ENCODE assay signal across 1 cellular context in the genomic region with DNA sequence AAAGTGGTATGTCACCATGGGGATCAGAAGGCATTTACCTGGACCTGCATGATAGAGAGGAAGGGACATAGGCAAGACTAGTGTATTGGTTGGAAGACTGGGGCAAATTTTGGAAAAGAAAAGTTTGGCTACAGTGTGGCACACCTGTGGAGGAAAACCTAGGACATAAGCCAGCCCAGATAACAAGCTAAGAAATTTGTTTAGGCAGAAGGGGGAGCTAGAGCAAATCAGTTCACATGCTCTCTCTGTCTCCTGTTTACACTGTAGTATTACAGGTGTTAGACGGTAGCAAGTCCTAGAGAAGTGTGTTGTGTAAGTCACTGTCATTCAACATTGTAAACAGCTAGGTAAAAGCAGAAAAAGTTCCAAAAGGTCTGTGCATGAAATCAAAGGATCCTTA.
TF ChIP-seq lines count a peak whose summit lies in the region.

No MANE protein-coding gene starts in this region.

TF ChIP-seq in K562, 482 proteins besides CTCF, POLR2A, EP300 and RAD21 (continued from another document and continues in another):
- TF ChIP-seq FOS (IDR thresholded peaks at IDR 0.05; ENCODE audit: extremely low read depth, insufficient read length) (no peak), SAFB2 (IDR thresholded peaks at IDR 0.05; ENCODE audit: borderline replicate concordance, low read depth, low read length, severe bottlenecking) (no peak), HBP1 (CRISPR knock-in tag; IDR thresholded peaks at IDR 0.05) (no peak), NCOA6 (IDR thresholded peaks at IDR 0.05) (no peak), CTBP1 (IDR thresholded peaks at IDR 0.05; ENCODE audit: borderline replicate concordance) (peak; percentile 38; the same call in 1 of the 2 replicates), HNRNPK (IDR thresholded peaks at IDR 0.05; ENCODE audit: low read depth, low read length, poor library complexity, severe bottlenecking) (no peak), STAT5B (CRISPR knock-in tag; IDR thresholded peaks at IDR 0.05) (no peak), ZNF431 (CRISPR knock-in tag; IDR thresholded peaks at IDR 0.05) (no peak), ZSCAN29 (IDR thresholded peaks at IDR 0.05) (no peak), NEUROD1 (IDR thresholded peaks at IDR 0.05; ENCODE audit: borderline replicate concordance, low read depth, low read length, partially characterized antibody) (no peak), HLTF (IDR thresholded peaks at IDR 0.05) (no peak), EGR1 (conservative IDR thresholded peaks at IDR 0.05) (no peak), YBX1 (IDR thresholded peaks at IDR 0.05) (no peak), ZNF696 (CRISPR knock-in tag; conservative IDR thresholded peaks at IDR 0.05) (no peak), ZNF778 (CRISPR knock-in tag; IDR thresholded peaks at IDR 0.05) (no peak), RBM34 (IDR thresholded peaks at IDR 0.05; ENCODE audit: borderline replicate concordance, insufficient read depth, low read length) (no peak), BHLHE40 (IDR thresholded peaks at IDR 0.05; ENCODE audit: low read length) (no peak), MBD2 (IDR thresholded peaks at IDR 0.05; ENCODE audit: borderline replicate concordance, low read depth) (no peak), POLR3A (IDR thresholded peaks at IDR 0.05; ENCODE audit: borderline replicate concordance, extremely low read depth, insufficient read depth, insufficient read length) (no peak), ZNF717 (CRISPR knock-in tag; IDR thresholded peaks at IDR 0.05) (no peak), RREB1 (CRISPR knock-in tag; IDR thresholded peaks at IDR 0.05) (no peak), ZNF583 (CRISPR knock-in tag; IDR thresholded peaks at IDR 0.05) (no peak), PURB (CRISPR knock-in tag; IDR thresholded peaks at IDR 0.05; ENCODE audit: low read depth) (no peak), RERE (CRISPR knock-in tag; IDR thresholded peaks at IDR 0.05; ENCODE audit: borderline replicate concordance) (no peak), ZNF785 (CRISPR knock-in tag; IDR thresholded peaks at IDR 0.05) (no peak), RBM22 (IDR thresholded peaks at IDR 0.05; ENCODE audit: low read depth, low read length, poor library complexity, severe bottlenecking) (no peak)
- TF ChIP-seq, protein P1, sequence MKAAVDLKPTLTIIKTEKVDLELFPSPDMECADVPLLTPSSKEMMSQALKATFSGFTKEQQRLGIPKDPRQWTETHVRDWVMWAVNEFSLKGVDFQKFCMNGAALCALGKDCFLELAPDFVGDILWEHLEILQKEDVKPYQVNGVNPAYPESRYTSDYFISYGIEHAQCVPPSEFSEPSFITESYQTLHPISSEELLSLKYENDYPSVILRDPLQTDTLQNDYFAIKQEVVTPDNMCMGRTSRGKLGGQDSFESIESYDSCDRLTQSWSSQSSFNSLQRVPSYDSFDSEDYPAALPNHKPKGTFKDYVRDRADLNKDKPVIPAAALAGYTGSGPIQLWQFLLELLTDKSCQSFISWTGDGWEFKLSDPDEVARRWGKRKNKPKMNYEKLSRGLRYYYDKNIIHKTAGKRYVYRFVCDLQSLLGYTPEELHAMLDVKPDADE (conservative IDR thresholded peaks at IDR 0.05; ENCODE audit: control insufficient read depth, low read depth, low read length), result no peak
- TF ChIP-seq, protein P2, sequence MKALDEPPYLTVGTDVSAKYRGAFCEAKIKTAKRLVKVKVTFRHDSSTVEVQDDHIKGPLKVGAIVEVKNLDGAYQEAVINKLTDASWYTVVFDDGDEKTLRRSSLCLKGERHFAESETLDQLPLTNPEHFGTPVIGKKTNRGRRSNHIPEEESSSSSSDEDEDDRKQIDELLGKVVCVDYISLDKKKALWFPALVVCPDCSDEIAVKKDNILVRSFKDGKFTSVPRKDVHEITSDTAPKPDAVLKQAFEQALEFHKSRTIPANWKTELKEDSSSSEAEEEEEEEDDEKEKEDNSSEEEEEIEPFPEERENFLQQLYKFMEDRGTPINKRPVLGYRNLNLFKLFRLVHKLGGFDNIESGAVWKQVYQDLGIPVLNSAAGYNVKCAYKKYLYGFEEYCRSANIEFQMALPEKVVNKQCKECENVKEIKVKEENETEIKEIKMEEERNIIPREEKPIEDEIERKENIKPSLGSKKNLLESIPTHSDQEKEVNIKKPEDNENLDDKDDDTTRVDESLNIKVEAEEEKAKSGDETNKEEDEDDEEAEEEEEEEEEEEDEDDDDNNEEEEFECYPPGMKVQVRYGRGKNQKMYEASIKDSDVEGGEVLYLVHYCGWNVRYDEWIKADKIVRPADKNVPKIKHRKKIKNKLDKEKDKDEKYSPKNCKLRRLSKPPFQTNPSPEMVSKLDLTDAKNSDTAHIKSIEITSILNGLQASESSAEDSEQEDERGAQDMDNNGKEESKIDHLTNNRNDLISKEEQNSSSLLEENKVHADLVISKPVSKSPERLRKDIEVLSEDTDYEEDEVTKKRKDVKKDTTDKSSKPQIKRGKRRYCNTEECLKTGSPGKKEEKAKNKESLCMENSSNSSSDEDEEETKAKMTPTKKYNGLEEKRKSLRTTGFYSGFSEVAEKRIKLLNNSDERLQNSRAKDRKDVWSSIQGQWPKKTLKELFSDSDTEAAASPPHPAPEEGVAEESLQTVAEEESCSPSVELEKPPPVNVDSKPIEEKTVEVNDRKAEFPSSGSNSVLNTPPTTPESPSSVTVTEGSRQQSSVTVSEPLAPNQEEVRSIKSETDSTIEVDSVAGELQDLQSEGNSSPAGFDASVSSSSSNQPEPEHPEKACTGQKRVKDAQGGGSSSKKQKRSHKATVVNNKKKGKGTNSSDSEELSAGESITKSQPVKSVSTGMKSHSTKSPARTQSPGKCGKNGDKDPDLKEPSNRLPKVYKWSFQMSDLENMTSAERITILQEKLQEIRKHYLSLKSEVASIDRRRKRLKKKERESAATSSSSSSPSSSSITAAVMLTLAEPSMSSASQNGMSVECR (CRISPR knock-in tag; IDR thresholded peaks at IDR 0.05), result no peak
- TF ChIP-seq, protein P3, sequence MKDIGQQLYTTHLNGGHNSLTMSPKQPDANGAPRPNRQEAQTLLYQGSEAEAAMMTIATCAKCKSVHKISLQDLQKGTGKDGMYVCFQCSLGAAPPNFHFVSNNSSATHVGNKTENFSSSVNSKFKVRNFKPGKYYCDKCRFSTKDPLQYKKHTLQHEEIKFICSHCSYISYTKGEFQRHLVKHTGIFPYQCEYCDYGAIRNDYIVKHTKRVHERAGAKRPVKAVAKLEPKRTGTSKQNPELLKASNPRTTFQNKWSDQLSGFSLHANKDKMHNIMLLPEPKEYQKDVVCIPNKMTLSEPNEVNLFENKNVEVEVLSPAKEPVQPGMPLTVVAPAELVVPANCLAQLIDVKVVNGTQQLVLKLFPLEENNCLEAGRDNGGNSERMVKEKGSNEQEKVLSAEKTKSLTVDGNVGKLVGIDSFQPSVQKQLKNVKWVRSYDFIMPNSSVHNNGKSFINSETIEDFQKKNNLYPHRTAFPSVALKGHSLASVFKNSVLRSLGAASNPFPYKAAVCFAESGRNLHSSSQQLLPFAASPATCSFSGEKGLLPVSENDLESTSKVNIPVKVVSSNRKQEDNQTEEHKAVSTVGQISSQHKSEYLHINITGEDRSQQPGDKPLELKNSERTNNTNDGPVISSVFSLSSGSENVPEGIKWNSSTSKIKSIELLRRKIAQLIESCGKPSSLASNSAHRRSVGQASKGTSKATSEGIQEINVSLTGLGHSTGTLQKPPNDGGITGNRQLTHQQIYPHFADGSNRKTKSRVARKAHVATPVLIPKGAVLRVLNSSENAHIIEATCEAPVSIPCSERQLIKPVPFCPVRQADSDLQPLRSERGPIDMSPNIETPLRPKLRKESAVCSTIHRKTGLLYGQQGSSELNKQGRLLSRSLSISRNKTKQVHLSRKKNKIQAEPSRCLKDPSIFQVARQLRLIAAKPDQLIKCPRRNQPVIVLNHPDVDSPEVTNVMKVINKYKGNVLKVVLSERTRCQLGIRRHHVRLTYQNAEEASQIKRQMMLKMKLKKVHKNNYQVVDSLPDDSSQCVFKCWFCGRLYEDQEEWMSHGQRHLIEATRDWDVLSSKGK (CRISPR knock-in tag; IDR thresholded peaks at IDR 0.05), result no peak
- TF ChIP-seq, protein P4, sequence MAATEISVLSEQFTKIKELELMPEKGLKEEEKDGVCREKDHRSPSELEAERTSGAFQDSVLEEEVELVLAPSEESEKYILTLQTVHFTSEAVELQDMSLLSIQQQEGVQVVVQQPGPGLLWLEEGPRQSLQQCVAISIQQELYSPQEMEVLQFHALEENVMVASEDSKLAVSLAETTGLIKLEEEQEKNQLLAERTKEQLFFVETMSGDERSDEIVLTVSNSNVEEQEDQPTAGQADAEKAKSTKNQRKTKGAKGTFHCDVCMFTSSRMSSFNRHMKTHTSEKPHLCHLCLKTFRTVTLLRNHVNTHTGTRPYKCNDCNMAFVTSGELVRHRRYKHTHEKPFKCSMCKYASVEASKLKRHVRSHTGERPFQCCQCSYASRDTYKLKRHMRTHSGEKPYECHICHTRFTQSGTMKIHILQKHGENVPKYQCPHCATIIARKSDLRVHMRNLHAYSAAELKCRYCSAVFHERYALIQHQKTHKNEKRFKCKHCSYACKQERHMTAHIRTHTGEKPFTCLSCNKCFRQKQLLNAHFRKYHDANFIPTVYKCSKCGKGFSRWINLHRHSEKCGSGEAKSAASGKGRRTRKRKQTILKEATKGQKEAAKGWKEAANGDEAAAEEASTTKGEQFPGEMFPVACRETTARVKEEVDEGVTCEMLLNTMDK (IDR thresholded peaks at IDR 0.05; ENCODE audit: borderline replicate concordance, insufficient read depth, low read depth, low read length, poor library complexity, severe bottlenecking), result no peak
